15 cellular contexts compared by ENCODE assay signal in genomic region chr12:76919388-76920181, GRCh38. TPM values are rescaled to one million over a fixed set of nuclear protein-coding genes. Genes with fewer than 3 reads are reported as not detected.
DNase-seq lines count a peak whose midpoint lies in the region; ATAC-seq, FAIRE-seq and TF ChIP-seq lines count a peak whose summit lies in the region.
"Had no signal": no experiment of that assay in that cellular context is flagged by ENCODE, and none has a peak within 500 bp of the region (broad histone marks: within the 10 kb centered on the region; RNA-seq: fewer than 3 reads in every experiment).

No MANE protein-coding gene starts in this region.

- TF ChIP-seq POLR2A in GM12878 (IDR thresholded peaks at IDR 0.05; ENCODE audit: low read depth, low read length) (no peak), GM18505 (IDR thresholded peaks at IDR 0.05; ENCODE audit: borderline replicate concordance, extremely low read depth, insufficient read depth, insufficient read length) (no peak)

- H3K9ac ChIP-seq in GM12878 (ENCODE audit: control insufficient read depth, insufficient read depth, low read length) = no peak overlapping the region
- no peak overlapping the region for H3K9ac ChIP-seq in smooth muscle cell (ENCODE audit: low read depth)

- intact Hi-C loops in GM12878 (cut with micrococcal nuclease; ENCODE audit: unreplicated experiment) = no loop called here

- H2AFZ ChIP-seq in GM12878 (ENCODE audit: control insufficient read depth, low read depth, low read length) (no peak overlapping the region), smooth muscle cell (ENCODE audit: low read depth) (no peak overlapping the region)

- H3K4me1 ChIP-seq in GM12878 (ENCODE audit: control insufficient read depth, insufficient read depth, low read length) (no peaks in the 10 kb centered on the region), smooth muscle cell (ENCODE audit: low read depth) (peaks cover 8% of the 10 kb centered on the region)
- H3K4me1 ChIP-seq: foreskin keratinocyte had no signal

- no peak for TF ChIP-seq RAD21 in GM12878 (IDR thresholded peaks at IDR 0.05; ENCODE audit: insufficient read depth, low read depth, low read length)

- H3K27ac ChIP-seq in 22Rv1 = peak overlapping the region; percentile 51
- no peak overlapping the region for H3K27ac ChIP-seq in GM12878 (ENCODE audit: control insufficient read depth, insufficient read depth)
- no peak overlapping the region for H3K27ac ChIP-seq in smooth muscle cell (ENCODE audit: low read depth)
- H3K27ac ChIP-seq: foreskin keratinocyte had no signal

- SMC1A ChIA-PET in GM12878 (lab: Charles Lee; ENCODE audit: uncharacterized antibody, unreplicated experiment) = interaction anchor here (0.8 to 1.5 kb wide), 2 partner anchors 11 to 53 kb away, joined by 3 to 4 read pairs; no protein-coding TSS in a partner anchor

- ATAC-seq in GM21423 (IDR thresholded peaks at IDR 0.05; ENCODE audit: unreplicated experiment) (peak; percentile 12), HG03460 (IDR thresholded peaks at IDR 0.05; ENCODE audit: unreplicated experiment) (peak; percentile 13), GM12878 (peak; percentile 19; the same call in 2 of the 3 replicates), GM21367 (IDR thresholded peaks at IDR 0.05; ENCODE audit: unreplicated experiment) (no peak), GM18505 (IDR thresholded peaks at IDR 0.05; ENCODE audit: unreplicated experiment) (no peak)
- ATAC-seq: foreskin keratinocyte had no signal

- 57% methylated on average over 9 of the region's 9 CpGs for WGBS in GM12878 (ENCODE audit: insufficient coverage, insufficient replicate concordance, low lambda C conversion rate, missing lambda C conversion rate)
- WGBS in smooth muscle cell (ENCODE audit: low lambda C conversion rate) = 83% methylated on average over 9 of the region's 9 CpGs

- H3F3A ChIP-seq in smooth muscle cell (ENCODE audit: low read depth) = peaks cover 13% of the 10 kb centered on the region

- H3K9me3 ChIP-seq in GM12878 (replicated peaks; ENCODE audit: control insufficient read depth, insufficient read depth, low read length) (no peaks in the 10 kb centered on the region), smooth muscle cell (replicated peaks; ENCODE audit: low read depth) (no peaks in the 10 kb centered on the region)

- no peak for DNase-seq in GM12878 (ENCODE audit: low read depth, low spot score)
- DNase-seq in SKM-1 (lab: John Stamatoyannopoulos, UW; ENCODE audit: unreplicated experiment) = no peak
- DNase-seq in smooth muscle cell (lab: John Stamatoyannopoulos, UW; ENCODE audit: unreplicated experiment) = no peak
- DNase-seq: dermis blood vessel endothelial cell, DND-41, NCI-H226, RPMI8226, T1000 had no signal

- in situ Hi-C loops in GM12878 (cut with MboI) = no loop called here

- TF ChIP-seq CTCF in 22Rv1 (IDR thresholded peaks at IDR 0.05) (no peak), GM12878 (IDR thresholded peaks at IDR 0.05 in 2 of 3, conservative IDR thresholded peaks at IDR 0.05 in 1 of 3; ENCODE audit: control insufficient read depth in 2 of 3, extremely low read depth in 1 of 3, insufficient read depth in 1 of 3, low read depth in 3 of 3, low read length in 3 of 3) (no peak), smooth muscle cell (IDR thresholded peaks at IDR 0.05; ENCODE audit: borderline replicate concordance, insufficient read depth, poor library complexity, severe bottlenecking) (no peak)

- POLR2A ChIA-PET in GM12878 (lab: Charles Lee) = no interaction called here

- TF ChIP-seq EP300 in GM12878 (IDR thresholded peaks at IDR 0.05; ENCODE audit: borderline replicate concordance in 1 of 2, control insufficient read depth in 1 of 2, low read depth in 2 of 2, low read length in 2 of 2) = no peak

- FAIRE-seq in GM12878 (lab: Jason Lieb, UNC) = no peak
- FAIRE-seq: urothelium cell line had no signal

- no peaks in the 10 kb centered on the region for H3K79me2 ChIP-seq in GM12878 (ENCODE audit: control insufficient read depth, insufficient read depth, low read length)
- H3K79me2 ChIP-seq in smooth muscle cell (ENCODE audit: low read depth) = no peaks in the 10 kb centered on the region

- no peak overlapping the region for H3K4me2 ChIP-seq in GM12878 (ENCODE audit: control insufficient read depth, insufficient read depth)
- no peak overlapping the region for H3K4me2 ChIP-seq in smooth muscle cell

- no TSS peak for BruUV-seq in GM12878 (replicated peaks; lab: Mats Ljungman, UMichigan)

- RAD21 ChIA-PET in GM12878 (lab: Charles Lee; ENCODE audit: unreplicated experiment) = no interaction called here

- H3K27me3 ChIP-seq in GM12878 (replicated peaks in 1 of 2; ENCODE audit: control insufficient read depth in 2 of 2, insufficient read depth in 2 of 2, low read length in 1 of 2) (no peaks in the 10 kb centered on the region), smooth muscle cell (ENCODE audit: low read depth) (no peaks in the 10 kb centered on the region)
- H3K27me3 ChIP-seq: foreskin keratinocyte had no signal

- no peak overlapping the region for H3K4me3 ChIP-seq in GM12878
- no peak overlapping the region for H3K4me3 ChIP-seq in smooth muscle cell

- H3K36me3 ChIP-seq in GM12878 (ENCODE audit: control insufficient read depth in 2 of 2, insufficient read depth in 2 of 2, low read length in 1 of 2) (no peaks in the 10 kb centered on the region), smooth muscle cell (ENCODE audit: low read depth) (no peaks in the 10 kb centered on the region)

- H4K20me1 ChIP-seq in GM12878 (ENCODE audit: control insufficient read depth, insufficient read depth) (no peaks in the 10 kb centered on the region), smooth muscle cell (ENCODE audit: low read depth) (no peaks in the 10 kb centered on the region)

- CTCF ChIA-PET in GM12878 (lab: Yijun Ruan, JAX) = no interaction called here

TF ChIP-seq in GM12878, 131 proteins besides CTCF, POLR2A, EP300 and RAD21 (continues in another document):
- no peak for TF ChIP-seq YY1 (IDR thresholded peaks at IDR 0.05; ENCODE audit: low read depth, low read length)
- TF ChIP-seq ZNF622 (IDR thresholded peaks at IDR 0.05) = no peak
- no peak for TF ChIP-seq CUX1 (IDR thresholded peaks at IDR 0.05; ENCODE audit: insufficient replicate concordance, low read depth, low read length)
- no peak for TF ChIP-seq RUNX3 (IDR thresholded peaks at IDR 0.05; ENCODE audit: low read length)

RNA-seq across cellular contexts. Expression of gene CSRP2, which starts 40.8 kb away (rescaled TPM):
- total RNA-seq in GM12878 (2013; cell fraction: nucleolus; rRNA removed) = 0.86 and 1.3 TPM in 2 replicates
- 0.17 and 0.38 TPM in 2 replicates for total RNA-seq in GM12878 (2014; rRNA removed)
- total RNA-seq in GM12878 (2014; rRNA removed; fragmentation: Illumina TruSeq; extraction: Trizol) = 0.23 and 0.27 TPM in 2 replicates
- total RNA-seq in GM12878 (2021) = 1.0 and 1.6 TPM in 2 replicates
- 0.94 TPM for polyA plus RNA-seq in GM12878 (2011; ENCODE audit: low read depth)
- polyA plus RNA-seq in GM12878 (2011; rRNA removed) = 1.2 and 1.3 TPM in 2 replicates
- polyA plus RNA-seq in GM12878 (2011; cell fraction: cytosol; rRNA removed) = 0.82 and 0.85 TPM in 2 replicates
- polyA plus RNA-seq in GM12878 (2011; cell fraction: nucleus; rRNA removed) = 0.45 and 0.70 TPM in 2 replicates
- polyA plus RNA-seq in GM12878 (2012) = 1.0 and 1.1 TPM in 2 replicates
- 0.06 and 0.32 TPM in 2 replicates for polyA plus RNA-seq in GM12878 (2014; fragmentation: Illumina TruSeq; extraction: Trizol)
- under 1 TPM; 0.47 to 0.69 TPM for polyA plus RNA-seq in GM12878 (2014; fragmentation: Nextera tagmentation; extraction: Ambion mirVana)
- 0.08 TPM in 2 replicates for polyA plus RNA-seq in GM12878 (2014; rRNA removed)
- polyA plus RNA-seq in GM12878 (2016; fragmentation: Nextera tagmentation; extraction: Ambion mirVana) = under 1 TPM; 0.58 to 0.64 TPM
- polyA minus RNA-seq in GM12878 (2011; rRNA and poly(A)+ RNA removed) = 0.93 and 1.0 TPM in 2 replicates
- not detected in 2 replicates for polyA minus RNA-seq in GM12878 (2011; cell fraction: cytosol; rRNA and poly(A)+ RNA removed)
- 0.48 and 2.0 TPM in 2 replicates for polyA minus RNA-seq in GM12878 (2011; cell fraction: nucleus; rRNA and poly(A)+ RNA removed)
- 355 and 379 TPM in 2 replicates for total RNA-seq in smooth muscle cell
- 549 and 735 TPM in 2 replicates for polyA plus RNA-seq in smooth muscle cell

Comparison
In these comparisons a context has a peak if more than half of its experiments do, and no peak if none do; other contexts are left out.
1. ATAC-seq: peak in GM21423 (single experiment), HG03460 (single experiment) and GM12878 (single experiment); none in GM21367 (single experiment) and GM18505 (single experiment).
2. RNA of gene CSRP2, which starts 40.8 kb away (total RNA-seq): 355 to 379 TPM in smooth muscle cell; 0.17 to 1.6 TPM in GM12878; every median in the first group is over 100 times any median in the second.